ENCODE assay signal across 8 cellular contexts in the genomic region with DNA sequence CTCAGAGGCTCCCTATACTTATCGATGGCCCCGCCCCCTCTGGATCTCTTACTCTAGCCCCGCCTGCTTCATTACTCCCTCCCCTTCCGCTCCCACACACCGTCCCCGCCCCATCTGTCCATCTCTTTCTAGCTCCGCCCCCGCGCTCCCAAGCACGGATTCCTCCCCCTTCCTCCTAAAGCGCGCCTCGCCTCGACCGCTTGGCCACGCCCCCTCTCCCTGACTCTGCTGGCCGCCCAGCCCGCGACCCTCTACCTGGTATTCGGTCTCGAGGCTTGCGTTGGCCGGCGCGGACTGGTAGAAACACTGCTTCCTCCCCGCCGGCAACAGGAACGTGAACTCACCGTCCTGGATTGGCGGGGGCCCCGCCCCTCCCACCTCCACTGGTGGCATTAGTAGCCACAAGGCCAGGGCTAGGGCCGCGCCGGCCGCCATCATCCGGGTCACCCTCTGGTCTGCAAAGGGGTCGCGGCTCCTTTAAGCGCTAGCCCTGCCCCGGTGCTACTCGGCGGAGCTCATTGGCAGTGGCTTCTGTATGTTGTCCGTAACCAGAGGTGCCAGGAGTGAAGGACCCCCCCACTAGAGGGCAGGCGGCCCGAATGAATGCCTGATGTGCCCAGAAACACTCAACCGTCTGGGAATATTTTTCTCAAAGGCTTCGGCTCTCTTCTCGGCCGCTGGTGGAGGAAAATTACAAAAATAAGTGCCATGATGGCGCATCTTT. TPM values are rescaled to one million over a fixed set of nuclear protein-coding genes. Genes with fewer than 3 reads are reported as not detected.
DNase-seq lines count a peak whose midpoint lies in the region; ATAC-seq and TF ChIP-seq lines count a peak whose summit lies in the region.

A gene with protein sequence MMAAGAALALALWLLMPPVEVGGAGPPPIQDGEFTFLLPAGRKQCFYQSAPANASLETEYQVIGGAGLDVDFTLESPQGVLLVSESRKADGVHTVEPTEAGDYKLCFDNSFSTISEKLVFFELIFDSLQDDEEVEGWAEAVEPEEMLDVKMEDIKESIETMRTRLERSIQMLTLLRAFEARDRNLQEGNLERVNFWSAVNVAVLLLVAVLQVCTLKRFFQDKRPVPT (minus strand): TSS at position 459 of the 724 bp plus-strand sequence. CDS start 21 bp downstream, at position 438.

- H3K27me3 Mint-ChIP-seq in HFFc6 (ENCODE audit: insufficient read depth) = peaks cover 7% of the 10 kb centered on the region
- no peaks in the 10 kb centered on the region for H3K27me3 Mint-ChIP-seq in activated naive CD4-positive, alpha-beta T cell treated with anti-CD3 and anti-CD28 coated beads, Interleukin-2, amount 50 U/mL, for 24 hours

- DNase-seq in GM06990 (ENCODE audit: extremely low read depth, insufficient read length) = peak; percentile 93
- peak; percentile 99 for DNase-seq in HFFc6
- DNase-seq in NCI-H1092 (lab: John Stamatoyannopoulos, UW) = peak; percentile 99
- DNase-seq in glomerular endothelial cell (ENCODE audit: extremely low read depth, low read depth, low spot score) = peak; percentile 78
- DNase-seq in occipital lobe (lab: John Stamatoyannopoulos, UW) = peak; percentile 94

- H3K4me1 Mint-ChIP-seq in HFFc6 (ENCODE audit: low read depth) = peaks cover 16% of the 10 kb centered on the region
- peaks cover 16% of the 10 kb centered on the region for H3K4me1 Mint-ChIP-seq in activated naive CD4-positive, alpha-beta T cell treated with anti-CD3 and anti-CD28 coated beads, Interleukin-2, amount 50 U/mL, for 24 hours

- TF ChIP-seq CTCF in GM06990 (IDR thresholded peaks at IDR 0.05; ENCODE audit: insufficient read depth, low read length, poor library complexity, severe bottlenecking) = peak; percentile 8
- TF ChIP-seq CTCF in HFFc6 (IDR thresholded peaks at IDR 0.05) = peak; percentile 80

- H3K4me3 Mint-ChIP-seq in HFFc6 = peak within 1 kb of the TSS; percentile 98
- peak within 1 kb of the TSS; percentile 95 for H3K4me3 Mint-ChIP-seq in activated naive CD4-positive, alpha-beta T cell treated with anti-CD3 and anti-CD28 coated beads, Interleukin-2, amount 50 U/mL, for 24 hours

- H3K27me3 ChIP-seq in GM06990 (replicated peaks; ENCODE audit: control insufficient read depth, insufficient read depth, low read length) = no peaks in the 10 kb centered on the region

- H3K9me3 Mint-ChIP-seq in HFFc6 = peaks cover 11% of the 10 kb centered on the region
- H3K9me3 Mint-ChIP-seq in activated naive CD4-positive, alpha-beta T cell treated with anti-CD3 and anti-CD28 coated beads, Interleukin-2, amount 50 U/mL, for 24 hours = no peaks in the 10 kb centered on the region

- H3K27ac Mint-ChIP-seq in HFFc6 = peak within 1 kb of the TSS; percentile 100
- peak within 1 kb of the TSS; percentile 100 for H3K27ac Mint-ChIP-seq in activated naive CD4-positive, alpha-beta T cell treated with anti-CD3 and anti-CD28 coated beads, Interleukin-2, amount 50 U/mL, for 24 hours

- H3K27ac ChIP-seq in temporal lobe (ENCODE audit: low read depth, low read length) = peak within 1 kb of the TSS; percentile 98

- peaks cover 12% of the 10 kb centered on the region for H3K36me3 Mint-ChIP-seq in HFFc6 (ENCODE audit: low read depth)
- peaks cover 4% of the 10 kb centered on the region for H3K36me3 Mint-ChIP-seq in activated naive CD4-positive, alpha-beta T cell treated with anti-CD3 and anti-CD28 coated beads, Interleukin-2, amount 50 U/mL, for 24 hours

- peaks cover 16% of the 10 kb centered on the region for H3K36me3 ChIP-seq in GM06990 (ENCODE audit: control insufficient read depth, insufficient read depth, low read length)

- peak within 1 kb of the TSS; percentile 79 for H3K4me3 ChIP-seq in GM06990 (replicated peaks; ENCODE audit: low read depth, low read length)

- ATAC-seq in SK-N-SH treated with all-trans-retinoic acid at 6 μM for 48 hours = peak; percentile 95

TF ChIP-seq in SK-N-SH treated with all-trans-retinoic acid at 6 μM for 48 hours, 23 proteins besides CTCF, POLR2A, EP300 and RAD21:
- TF ChIP-seq ZNF70 (CRISPR knock-in tag; IDR thresholded peaks at IDR 0.05) (peak; percentile 8; the same call in 1 of the 2 replicates), CSDC2 (CRISPR knock-in tag; IDR thresholded peaks at IDR 0.05) (no peak), ZFP3 (CRISPR knock-in tag; IDR thresholded peaks at IDR 0.05) (0 out of 2 replicates have a peak, but pooled peaks have one; percentile 5)

RNA-seq across cellular contexts. Expression of the gene that starts here (rescaled TPM):
- total RNA-seq in HFFc6 (2021; fragmentation: NEBNext Ultra II Directional; extraction: Animal tissue kit (Norgen Biotek cat#: 25700)) = 10 to 100 TPM; 42.8 to 65.0 (median 48.1) TPM
- total RNA-seq in glomerular endothelial cell (50.2 and 50.7 TPM in 2 replicates), occipital lobe (11.5 TPM), temporal lobe (8.1 TPM)

Comparison
In these comparisons a context has a peak if more than half of its experiments do, and no peak if none do; other contexts are left out.
1. Peak in every context shown above with its lines: DNase-seq, ATAC-seq, H3K4me3 ChIP-seq and H3K27ac ChIP-seq.